21 cellular contexts compared by ENCODE assay signal in the genomic region with DNA sequence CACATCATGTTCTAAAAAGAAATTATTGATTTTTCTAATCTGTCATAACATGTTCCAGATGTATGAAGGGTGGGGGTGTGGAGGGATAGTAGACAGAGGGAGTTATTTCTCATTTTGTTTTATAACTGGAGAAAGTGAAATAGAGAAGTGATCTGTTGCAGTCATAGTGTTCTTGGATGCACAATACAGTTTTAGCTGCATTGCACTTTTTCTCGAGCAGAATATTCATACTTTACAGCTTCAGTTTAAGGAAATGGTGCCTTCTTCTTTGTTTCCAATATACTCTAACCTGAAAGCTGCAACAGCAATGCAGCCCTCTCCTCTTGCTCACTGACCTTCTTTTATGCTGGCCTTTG.
A peak's percentile ranks its signal among the peaks of the same experiment; 100 is the strongest.
DNase-seq lines count a peak whose midpoint lies in the region; ATAC-seq and TF ChIP-seq lines count a peak whose summit lies in the region.
"Had no signal": no experiment of that assay in that cellular context is flagged by ENCODE, and none has a peak within 500 bp of the region (broad histone marks: within the 10 kb centered on the region; RNA-seq: fewer than 3 reads in every experiment).

No MANE protein-coding gene starts in this region.

- peaks cover 12% of the 10 kb centered on the region for H3K9me3 Mint-ChIP-seq in dendritic cell treated with granulocyte-macrophage colony-stimulating factor and Interleukin-4, amounts not matched to agents 40 ng/mL and 50 ng/mL, for 4 days
- peaks cover 4% of the 10 kb centered on the region for H3K9me3 Mint-ChIP-seq in progenitor cell of endocrine pancreas (ENCODE audit: low read depth)

- H3K27ac ChIP-seq in GM23248 (no peak overlapping the region), osteoblast (ENCODE audit: low read depth, low read length) (no peak overlapping the region)

- ATAC-seq in HG02981 (IDR thresholded peaks at IDR 0.05; ENCODE audit: unreplicated experiment) (no peak), HG03025 (IDR thresholded peaks at IDR 0.05; ENCODE audit: low FRiP score, unreplicated experiment) (no peak)
- ATAC-seq: CD8-positive, alpha-beta T cell; naive thymus-derived CD8-positive, alpha-beta T cell had no signal

- H2AFZ ChIP-seq in GM23248 (peak overlapping the region; percentile 60), osteoblast (ENCODE audit: low read length) (peak overlapping the region; percentile 1)

- H3K4me1 ChIP-seq in GM23248 (ENCODE audit: insufficient read depth), result peaks cover 19% of the 10 kb centered on the region
- peaks cover 12% of the 10 kb centered on the region for H3K4me1 ChIP-seq in osteoblast (ENCODE audit: insufficient read depth, low read length)

- no peaks in the 10 kb centered on the region for H3K79me2 ChIP-seq in GM23248 (ENCODE audit: insufficient read depth)
- no peaks in the 10 kb centered on the region for H3K79me2 ChIP-seq in osteoblast (ENCODE audit: insufficient read depth, low read length)

- H3K27me3 Mint-ChIP-seq in dendritic cell treated with granulocyte-macrophage colony-stimulating factor and Interleukin-4, amounts not matched to agents 40 ng/mL and 50 ng/mL, for 4 days, result no peaks in the 10 kb centered on the region
- no peaks in the 10 kb centered on the region for H3K27me3 Mint-ChIP-seq in progenitor cell of endocrine pancreas

- no peaks in the 10 kb centered on the region for H3K9me3 ChIP-seq in GM23248 (ENCODE audit: low read depth)
- no peaks in the 10 kb centered on the region for H3K9me3 ChIP-seq in osteoblast (ENCODE audit: low read depth, low read length)

- H3F3A ChIP-seq in GM23248 (ENCODE audit: insufficient read depth), result 0 out of 2 replicates have a peak, but pooled peaks cover 6% of the 10 kb centered on the region

- no peaks in the 10 kb centered on the region for H3K9me2 ChIP-seq in GM23248 (ENCODE audit: insufficient read depth)

- H3K27me3 ChIP-seq in GM23248 (replicated peaks; ENCODE audit: insufficient read depth) (no peaks in the 10 kb centered on the region), osteoblast (ENCODE audit: insufficient read depth, low read length) (no peaks in the 10 kb centered on the region)

- H3K4me3 ChIP-seq in GM23248, result no peak overlapping the region
- no peak overlapping the region for H3K4me3 ChIP-seq in osteoblast (ENCODE audit: insufficient read depth, low read length)

- in situ Hi-C loops in GM23248 (cut with MboI), result no loop called here

- TF ChIP-seq CTCF in osteoblast (IDR thresholded peaks at IDR 0.05; ENCODE audit: extremely low read depth, low read depth, low read length) (no peak), progenitor cell of endocrine pancreas (IDR thresholded peaks at IDR 0.05; ENCODE audit: unreplicated experiment) (no peak)

- intact Hi-C loops in dendritic cell treated with granulocyte-macrophage colony-stimulating factor and Interleukin-4, amounts not matched to agents 40 ng/mL and 50 ng/mL, for 4 days (cut with micrococcal nuclease), result no loop called here

- no peaks in the 10 kb centered on the region for H3K36me3 ChIP-seq in GM23248 (ENCODE audit: low read depth)
- H3K36me3 ChIP-seq in osteoblast (ENCODE audit: insufficient read depth, low read length), result no peaks in the 10 kb centered on the region

- H3K4me1 Mint-ChIP-seq in dendritic cell treated with granulocyte-macrophage colony-stimulating factor and Interleukin-4, amounts not matched to agents 40 ng/mL and 50 ng/mL, for 4 days (ENCODE audit: low read depth), result peaks cover 7% of the 10 kb centered on the region
- peaks cover 16% of the 10 kb centered on the region for H3K4me1 Mint-ChIP-seq in progenitor cell of endocrine pancreas (ENCODE audit: low read depth)
- H3K4me1 Mint-ChIP-seq: naive thymus-derived CD8-positive, alpha-beta T cell had no signal

- no peak overlapping the region for H3K4me2 ChIP-seq in GM23248 (ENCODE audit: unreplicated experiment)
- no peak overlapping the region for H3K4me2 ChIP-seq in osteoblast (ENCODE audit: insufficient read depth, low read length)

- peaks cover 6% of the 10 kb centered on the region for H3K36me3 Mint-ChIP-seq in dendritic cell treated with granulocyte-macrophage colony-stimulating factor and Interleukin-4, amounts not matched to agents 40 ng/mL and 50 ng/mL, for 4 days (ENCODE audit: low read depth)
- no peaks in the 10 kb centered on the region for H3K36me3 Mint-ChIP-seq in progenitor cell of endocrine pancreas (ENCODE audit: insufficient read depth)
- H3K36me3 Mint-ChIP-seq: CD8-positive, alpha-beta T cell had no signal

- 7 to 33% methylated on average over 1 of the region's 1 CpG for WGBS in GM23248 (ENCODE audit: low coverage in 1 of 2, low lambda C conversion rate in 2 of 2, missing lambda C conversion rate in 2 of 2), 2 experiments

- DNase-seq in GM23248 (no peak), MV-4-11 (lab: John Stamatoyannopoulos, UW) (peak; percentile 81), osteoblast (ENCODE audit: insufficient read length, low spot score, missing footprints) (no peak), progenitor cell of endocrine pancreas (ENCODE audit: low spot score, unreplicated experiment) (no peak), SW480 (ENCODE audit: low spot score) (no peak)
- DNase-seq: activated CD4-positive, alpha-beta T cell treated with anti-CD3 and anti-CD28 coated beads for 1 hour; activated CD8-positive, alpha-beta memory T cell treated with anti-CD3 and anti-CD28 coated beads for 24 hours; activated naive CD4-positive, alpha-beta T cell treated with anti-CD3 and anti-CD28 coated beads for 36 hours; activated T-cell treated with anti-CD3 and anti-CD28 coated beads, Interleukin-2, amount 50 U/mL, for 48 hours; amygdala; CD8-positive, alpha-beta T cell; DMS53; foreskin melanocyte; HCEC 1CT; naive thymus-derived CD8-positive, alpha-beta T cell; NCI-H1694; NCI-H774; SW 1271 had no signal

- no peak overlapping the region for H3K9ac ChIP-seq in GM23248

- H3K4me3 Mint-ChIP-seq in dendritic cell treated with granulocyte-macrophage colony-stimulating factor and Interleukin-4, amounts not matched to agents 40 ng/mL and 50 ng/mL, for 4 days, result no peak overlapping the region
- no peak overlapping the region for H3K4me3 Mint-ChIP-seq in progenitor cell of endocrine pancreas (ENCODE audit: low read depth)
- H3K4me3 Mint-ChIP-seq: activated naive CD4-positive, alpha-beta T cell treated with anti-CD3 and anti-CD28 coated beads for 36 hours; CD8-positive, alpha-beta T cell; naive thymus-derived CD8-positive, alpha-beta T cell had no signal

- H3K27ac Mint-ChIP-seq in dendritic cell treated with granulocyte-macrophage colony-stimulating factor and Interleukin-4, amounts not matched to agents 40 ng/mL and 50 ng/mL, for 4 days, result peak overlapping the region; percentile 39
- H3K27ac Mint-ChIP-seq in progenitor cell of endocrine pancreas, result no peak overlapping the region
- H3K27ac Mint-ChIP-seq: activated naive CD4-positive, alpha-beta T cell treated with anti-CD3 and anti-CD28 coated beads for 36 hours; CD8-positive, alpha-beta T cell; naive thymus-derived CD8-positive, alpha-beta T cell had no signal

- H4K20me1 ChIP-seq in GM23248 (ENCODE audit: insufficient read depth) (no peaks in the 10 kb centered on the region), osteoblast (ENCODE audit: insufficient read depth, low read length) (no peaks in the 10 kb centered on the region)
